ENCODE assay signal across 9 cellular contexts in genomic region chr16:75064403-75065148, GRCh38. TPM values are rescaled to one million over a fixed set of nuclear protein-coding genes. Genes with fewer than 3 reads are reported as not detected.
DNase-seq lines count a peak whose midpoint lies in the region; ATAC-seq and TF ChIP-seq lines count a peak whose summit lies in the region.
"Had no signal": no experiment of that assay in that cellular context is flagged by ENCODE, and none has a peak within 500 bp of the region (broad histone marks: within the 10 kb centered on the region; RNA-seq: fewer than 3 reads in every experiment).

No MANE protein-coding gene starts in this region.

- H3K36me3 Mint-ChIP-seq in activated CD4-positive, alpha-beta T cell treated with anti-CD3 and anti-CD28 coated beads for 36 hours (ENCODE audit: low read depth) = no peaks in the 10 kb centered on the region

- H3K9me3 Mint-ChIP-seq in activated CD4-positive, alpha-beta T cell treated with anti-CD3 and anti-CD28 coated beads for 36 hours (ENCODE audit: low read depth) = no peaks in the 10 kb centered on the region

- peak overlapping the region; percentile 56 for H3K4me3 Mint-ChIP-seq in activated CD4-positive, alpha-beta T cell treated with anti-CD3 and anti-CD28 coated beads for 36 hours

- H3K4me1 ChIP-seq in stomach smooth muscle (ENCODE audit: control insufficient read depth, insufficient read depth, low read length) = peaks cover 33% of the 10 kb centered on the region

- no peak for TF ChIP-seq CTCF in epithelial cell of esophagus (IDR thresholded peaks at IDR 0.05; ENCODE audit: insufficient read depth, low read depth, low read length, missing control alignments)

- peak overlapping the region; percentile 60 for H3K27ac ChIP-seq in stomach smooth muscle (ENCODE audit: low read length)

- DNase-seq in activated CD4-positive, alpha-beta T cell treated with anti-CD3 and anti-CD28 coated beads for 36 hours = peak; percentile 62
- no peak for DNase-seq in activated CD4-positive, alpha-beta T cell treated with anti-CD3 and anti-CD28 coated beads for 1 hour
- DNase-seq in SHP77 (lab: John Stamatoyannopoulos, UW) (peak; percentile 41 to 51), epithelial cell of esophagus (ENCODE audit: low read depth) (peak; percentile 81), globus pallidus (ENCODE audit: low spot score) (no peak), activated gamma-delta T cell (lab: John Stamatoyannopoulos, UW) (no peak)

- POLR2A ChIA-PET in activated CD4-positive, alpha-beta T cell treated with anti-CD3 and anti-CD28 coated beads for 36 hours (lab: Charles Lee) = no interaction called here

- H3K9me3 ChIP-seq in stomach smooth muscle (ENCODE audit: control insufficient read depth in 2 of 2, low read length in 2 of 2) = peaks cover 0 to 2% of the 10 kb centered on the region in 2 donors
- H3K9me3 ChIP-seq: A549 had no signal

- intact Hi-C loops in activated CD4-positive, alpha-beta T cell treated with anti-CD3 and anti-CD28 coated beads for 36 hours (cut with DNase I, micrococcal nuclease) = loop anchor here (1.0 to 5.0 kb wide), 5 partner anchors 37 to 54 kb away; no protein-coding TSS in a partner anchor

- H3K27ac Mint-ChIP-seq in activated CD4-positive, alpha-beta T cell treated with anti-CD3 and anti-CD28 coated beads for 36 hours = peak overlapping the region; percentile 74

- H3K9ac ChIP-seq in stomach smooth muscle (ENCODE audit: low read length in 2 of 2) = no peak overlapping the region

- ATAC-seq in activated CD4-positive, alpha-beta T cell treated with anti-CD3 and anti-CD28 coated beads for 36 hours = peak; percentile 58
- no peak for ATAC-seq in HG03378 (IDR thresholded peaks at IDR 0.05; ENCODE audit: unreplicated experiment)

- no peak overlapping the region for H3K4me3 ChIP-seq in epithelial cell of esophagus (ENCODE audit: low read length)
- peak overlapping the region in 1 of 2 donors; percentile 8 for H3K4me3 ChIP-seq in stomach smooth muscle (ENCODE audit: low read length in 2 of 2)
- H3K4me3 ChIP-seq: A549 had no signal

- H3K27me3 Mint-ChIP-seq in activated CD4-positive, alpha-beta T cell treated with anti-CD3 and anti-CD28 coated beads for 36 hours = no peaks in the 10 kb centered on the region

- H3K4me1 Mint-ChIP-seq in activated CD4-positive, alpha-beta T cell treated with anti-CD3 and anti-CD28 coated beads for 36 hours = peaks cover 41% of the 10 kb centered on the region

- CTCF ChIA-PET in activated CD4-positive, alpha-beta T cell treated with anti-CD3 and anti-CD28 coated beads for 36 hours (lab: Charles Lee) = interaction anchor here (0.6 to 2.7 kb wide), 8 partner anchors 33 to 558 kb away, joined by 3 to 12 read pairs (median 3); no protein-coding TSS in a partner anchor

- no peaks in the 10 kb centered on the region for H3K27me3 ChIP-seq in stomach smooth muscle (ENCODE audit: control insufficient read depth in 1 of 2, insufficient read depth in 2 of 2, low read length in 2 of 2)

- H3K36me3 ChIP-seq in stomach smooth muscle (ENCODE audit: control insufficient read depth in 2 of 2, insufficient read depth in 2 of 2, low read length in 2 of 2) = no peaks in the 10 kb centered on the region

RNA-seq across cellular contexts. Expression of gene LDHD, which starts 52.0 kb away (rescaled TPM):
- total RNA-seq in activated CD4-positive, alpha-beta T cell treated with anti-CD3 and anti-CD28 coated beads for 36 hours = under 1 TPM in 1 of 2 experiments, not detected in 1; 0.21 TPM

Comparison
In these comparisons a context has a peak if more than half of its experiments do, and no peak if none do; other contexts are left out.
1. DNase-seq: peak in activated CD4-positive, alpha-beta T cell treated with anti-CD3 and anti-CD28 coated beads for 36 hours (single experiment), SHP77 (2 of 2) and epithelial cell of esophagus (single experiment); none in activated CD4-positive, alpha-beta T cell treated with anti-CD3 and anti-CD28 coated beads for 1 hour (single experiment), globus pallidus (single experiment) and activated gamma-delta T cell (single experiment).